20 cellular contexts compared by ENCODE assay signal in genomic region chr11:76649964-76650363, GRCh38. TPM values are rescaled to one million over a fixed set of nuclear protein-coding genes. Genes with fewer than 3 reads are reported as not detected.
DNase-seq lines count a peak whose midpoint lies in the region; ATAC-seq and TF ChIP-seq lines count a peak whose summit lies in the region.
"Had no signal": no experiment of that assay in that cellular context is flagged by ENCODE, and none has a peak within 500 bp of the region (broad histone marks: within the 10 kb centered on the region; RNA-seq: fewer than 3 reads in every experiment).

No MANE protein-coding gene starts in this region.

- peak overlapping the region in 3 of 5 donors; percentile 28 to 60 (median 37) for H3K9ac ChIP-seq in subcutaneous abdominal adipose tissue (ENCODE audit: low read length in 5 of 5)

- no peaks in the 10 kb centered on the region for H3K27me3 Mint-ChIP-seq in chondrocyte (ENCODE audit: low read depth)

- peak overlapping the region; percentile 75 for H3K27ac ChIP-seq in subcutaneous abdominal adipose tissue (ENCODE audit: low read depth, low read length)

- no peak for TF ChIP-seq POLR2A in GM18505 (IDR thresholded peaks at IDR 0.05; ENCODE audit: borderline replicate concordance, extremely low read depth, insufficient read depth, insufficient read length)

- DNase-seq in cardiac septum (ENCODE audit: low spot score) (peak; percentile 27), left ventricle myocardium superior (no peak), chondrocyte (ENCODE audit: low spot score) (no peak), left lobe of liver (ENCODE audit: low spot score) (peak; percentile 16), hippocampal formation (lab: John Stamatoyannopoulos, UW) (no peak)
- DNase-seq: C1 segment of cervical spinal cord; CD8-positive, alpha-beta memory T cell; DMS79; Karpas-422; NCI-H1417 treated with DMSO at 0.1 percent for 48 hours; NCI-H187 treated with DMSO at 0.1 percent for 48 hours; NCI-H226; NCI-H524; NCI-H82; SIG-M5 had no signal

- H3K4me3 Mint-ChIP-seq in chondrocyte (ENCODE audit: unreplicated experiment) = peak overlapping the region; percentile 11
- H3K4me3 Mint-ChIP-seq: CD8-positive, alpha-beta memory T cell; IgD-negative memory B cell had no signal

- peaks cover 9% of the 10 kb centered on the region for H3K36me3 Mint-ChIP-seq in chondrocyte (ENCODE audit: low read depth)

- intact Hi-C loops in cardiac septum (cut with DNase I) (loop anchor here (5.0 kb wide), 1 partner anchor 43 kb away; no protein-coding TSS in a partner anchor), left ventricle myocardium superior (cut with micrococcal nuclease) (no loop called here)

- H3K27me3 ChIP-seq in subcutaneous abdominal adipose tissue (ENCODE audit: control insufficient read depth in 5 of 5, insufficient read depth in 4 of 5, low read length in 5 of 5) = no peaks in the 10 kb centered on the region

- TF ChIP-seq CTCF in chondrocyte (IDR thresholded peaks at IDR 0.05) = no peak

- H3K36me3 ChIP-seq in subcutaneous abdominal adipose tissue (ENCODE audit: control insufficient read depth in 5 of 5, insufficient read depth in 5 of 5, low read length in 5 of 5) = peaks cover 0 to 2% (median 0%) of the 10 kb centered on the region in 5 donors

- H3K9me3 Mint-ChIP-seq in chondrocyte (ENCODE audit: low read depth) = peaks cover 21% of the 10 kb centered on the region

- H3K27ac Mint-ChIP-seq in chondrocyte (ENCODE audit: unreplicated experiment) = peak overlapping the region; percentile 83
- H3K27ac Mint-ChIP-seq: CD8-positive, alpha-beta memory T cell; IgD-negative memory B cell had no signal

- no peak overlapping the region for H3K4me3 ChIP-seq in subcutaneous abdominal adipose tissue (ENCODE audit: low read depth in 1 of 5, low read length in 5 of 5)

- ATAC-seq in left ventricle myocardium superior (no peak), left lobe of liver (no peak), HG03039 (IDR thresholded peaks at IDR 0.05; ENCODE audit: unreplicated experiment) (no peak), GM18505 (IDR thresholded peaks at IDR 0.05; ENCODE audit: unreplicated experiment) (no peak)

- peaks cover 45% of the 10 kb centered on the region for H3K4me1 Mint-ChIP-seq in chondrocyte (ENCODE audit: low read depth)
- H3K4me1 Mint-ChIP-seq: CD8-positive, alpha-beta memory T cell; IgD-negative memory B cell had no signal

- peaks cover 0 to 15% (median 8%) of the 10 kb centered on the region in 5 donors for H3K9me3 ChIP-seq in subcutaneous abdominal adipose tissue (ENCODE audit: control insufficient read depth in 5 of 5, low read length in 5 of 5)

- H3K4me1 ChIP-seq in subcutaneous abdominal adipose tissue (ENCODE audit: control insufficient read depth in 5 of 5, insufficient read depth in 5 of 5, low read length in 5 of 5) = peaks cover 14 to 46% (median 37%) of the 10 kb centered on the region in 5 donors

RNA-seq across cellular contexts. Expression of gene LRRC32, which starts 20.6 kb away (rescaled TPM):
- total RNA-seq in cardiac septum (33.5 TPM), left ventricle myocardium superior (30.8 TPM), chondrocyte (113 to 367 TPM (median 367 TPM) in 3 replicates), left lobe of liver (10.5 TPM)
- total RNA-seq: MCF 10A had no signal

Comparison
In these comparisons a context has a peak if more than half of its experiments do, and no peak if none do; other contexts are left out.
1. DNase-seq: peak in cardiac septum (single experiment) and left lobe of liver (single experiment); none in left ventricle myocardium superior (single experiment), chondrocyte (single experiment) and hippocampal formation (0 of 2).